Comparison of ENCODE assay signal across 1 cellular context in genomic region chr20:50165687-50166554, GRCh38.
TF ChIP-seq lines count a peak whose summit lies in the region.

No MANE protein-coding gene starts in this region.

TF ChIP-seq in HepG2, 621 proteins besides CTCF, POLR2A, EP300 and RAD21 (continued from another document):
- TF ChIP-seq TFDP1 (CRISPR knock-in tag; IDR thresholded peaks at IDR 0.05; ENCODE audit: borderline replicate concordance) (peak; percentile 62; the same call in 1 of the 2 replicates), ZNF7 (CRISPR knock-in tag; IDR thresholded peaks at IDR 0.05) (peak; percentile 30; the same call in 1 of the 2 replicates), ZNF326 (CRISPR knock-in tag; IDR thresholded peaks at IDR 0.05; ENCODE audit: borderline replicate concordance) (no peak), REPIN1 (CRISPR knock-in tag; IDR thresholded peaks at IDR 0.05; ENCODE audit: borderline replicate concordance, low read depth) (peak; percentile 84; the same call in 1 of the 2 replicates), ZBTB49 (CRISPR knock-in tag; IDR thresholded peaks at IDR 0.05; ENCODE audit: borderline replicate concordance) (peak; percentile 34; the same call in 1 of the 2 replicates), DDIT3 (CRISPR knock-in tag; IDR thresholded peaks at IDR 0.05) (no peak; the same call in 1 of the 2 replicates), PAXIP1 (CRISPR knock-in tag; conservative IDR thresholded peaks at IDR 0.05) (peak; percentile 98), ZBTB7A (CRISPR knock-in tag; IDR thresholded peaks at IDR 0.05) (peak; percentile 66; the same call in 1 of the 2 replicates), MXD3 (CRISPR knock-in tag; IDR thresholded peaks at IDR 0.05) (peak; percentile 87), KDM5B (CRISPR knock-in tag; IDR thresholded peaks at IDR 0.05; ENCODE audit: borderline replicate concordance) (peak; percentile 91), NFATC3 (CRISPR knock-in tag; IDR thresholded peaks at IDR 0.05) (no peak; the same call in 1 of the 2 replicates), ZNF260 (CRISPR knock-in tag; IDR thresholded peaks at IDR 0.05; ENCODE audit: borderline replicate concordance, low read depth) (no peak), SP5 (CRISPR knock-in tag; IDR thresholded peaks at IDR 0.05; ENCODE audit: borderline replicate concordance, low read depth) (peak; percentile 65), FLYWCH1 (CRISPR knock-in tag; IDR thresholded peaks at IDR 0.05) (no peak), ZBTB4 (CRISPR knock-in tag; IDR thresholded peaks at IDR 0.05; ENCODE audit: borderline replicate concordance) (no peak), ZNF224 (CRISPR knock-in tag; IDR thresholded peaks at IDR 0.05) (peak; percentile 93; the same call in 1 of the 2 replicates), ZNF672 (CRISPR knock-in tag; IDR thresholded peaks at IDR 0.05) (no peak), RARA (CRISPR knock-in tag; IDR thresholded peaks at IDR 0.05) (peak; percentile 94), ZNF564 (CRISPR knock-in tag; IDR thresholded peaks at IDR 0.05) (peak; percentile 97), ARNT (IDR thresholded peaks at IDR 0.05) (0 out of 2 replicates have a peak, but pooled peaks have one; percentile 4), SAFB2 (CRISPR knock-in tag; IDR thresholded peaks at IDR 0.05; ENCODE audit: borderline replicate concordance, low read depth) (no peak; the same call in 1 of the 2 replicates), ZNF557 (CRISPR knock-in tag; IDR thresholded peaks at IDR 0.05) (peak; percentile 94; the same call in 1 of the 2 replicates), TEAD2 (CRISPR knock-in tag; IDR thresholded peaks at IDR 0.05) (peak; percentile 75; the same call in 1 of the 2 replicates), KDM1A (CRISPR knock-in tag; IDR thresholded peaks at IDR 0.05) (peak; percentile 86; the same call in 1 of the 2 replicates), NR1H2 (CRISPR knock-in tag; IDR thresholded peaks at IDR 0.05; ENCODE audit: borderline replicate concordance, low read depth) (no peak), KLF6 (CRISPR knock-in tag; IDR thresholded peaks at IDR 0.05) (peak; percentile 39; the same call in 1 of the 2 replicates), NR2F6 (IDR thresholded peaks at IDR 0.05) (peak; percentile 98), NR2F6 (CRISPR knock-in tag; IDR thresholded peaks at IDR 0.05) (peak; percentile 94), ZNF44 (CRISPR knock-in tag; IDR thresholded peaks at IDR 0.05) (peak; percentile 79; the same call in 1 of the 2 replicates), ZNF629 (CRISPR knock-in tag; conservative IDR thresholded peaks at IDR 0.05) (no peak; the same call in none of the 2 replicates), FOXO1 (CRISPR knock-in tag; IDR thresholded peaks at IDR 0.05) (peak; percentile 93), HOXA7 (CRISPR knock-in tag; IDR thresholded peaks at IDR 0.05) (no peak), ZNF367 (CRISPR knock-in tag; IDR thresholded peaks at IDR 0.05; ENCODE audit: borderline replicate concordance) (0 out of 2 replicates have a peak, but pooled peaks have one; percentile 21), AHDC1 (CRISPR knock-in tag; IDR thresholded peaks at IDR 0.05; ENCODE audit: borderline replicate concordance) (peak; percentile 91), TERF1 (CRISPR knock-in tag; IDR thresholded peaks at IDR 0.05) (no peak), ISL2 (CRISPR knock-in tag; IDR thresholded peaks at IDR 0.05) (peak; percentile 89), E2F2 (CRISPR knock-in tag; IDR thresholded peaks at IDR 0.05; ENCODE audit: borderline replicate concordance) (no peak), ZBTB42 (CRISPR knock-in tag; IDR thresholded peaks at IDR 0.05) (peak; percentile 80), NFE2 (CRISPR knock-in tag; IDR thresholded peaks at IDR 0.05) (peak; percentile 93)
